ENCODE assay signal across 1 cellular context in the genomic region with DNA sequence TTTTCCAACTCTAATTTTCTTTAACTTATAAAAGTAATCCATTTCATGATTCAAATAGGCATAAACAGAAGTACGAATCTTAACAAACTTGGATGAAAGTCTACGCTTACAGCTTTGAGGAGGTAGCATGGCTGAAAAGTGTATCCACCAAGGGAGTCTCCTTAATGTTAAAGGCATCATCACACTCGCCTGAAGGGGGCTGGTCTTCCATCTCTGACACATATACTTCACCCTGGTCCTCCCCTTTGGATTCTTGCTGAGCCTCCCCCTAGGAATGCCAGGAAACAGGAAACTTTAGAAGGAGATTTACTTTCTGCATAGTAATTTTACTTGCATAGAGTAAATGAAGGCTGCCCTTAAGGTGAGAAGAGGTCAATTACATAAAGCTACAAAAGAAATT.
TF ChIP-seq lines count a peak whose summit lies in the region.

No MANE protein-coding gene starts in this region.

TF ChIP-seq in IMR-90, 13 proteins besides CTCF, POLR2A, EP300 and RAD21 (continued from another document):
- TF ChIP-seq, protein P1, sequence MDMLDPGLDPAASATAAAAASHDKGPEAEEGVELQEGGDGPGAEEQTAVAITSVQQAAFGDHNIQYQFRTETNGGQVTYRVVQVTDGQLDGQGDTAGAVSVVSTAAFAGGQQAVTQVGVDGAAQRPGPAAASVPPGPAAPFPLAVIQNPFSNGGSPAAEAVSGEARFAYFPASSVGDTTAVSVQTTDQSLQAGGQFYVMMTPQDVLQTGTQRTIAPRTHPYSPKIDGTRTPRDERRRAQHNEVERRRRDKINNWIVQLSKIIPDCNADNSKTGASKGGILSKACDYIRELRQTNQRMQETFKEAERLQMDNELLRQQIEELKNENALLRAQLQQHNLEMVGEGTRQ (IDR thresholded peaks at IDR 0.05; ENCODE audit: low read depth, low read length), result no peak
- TF ChIP-seq, protein P2, sequence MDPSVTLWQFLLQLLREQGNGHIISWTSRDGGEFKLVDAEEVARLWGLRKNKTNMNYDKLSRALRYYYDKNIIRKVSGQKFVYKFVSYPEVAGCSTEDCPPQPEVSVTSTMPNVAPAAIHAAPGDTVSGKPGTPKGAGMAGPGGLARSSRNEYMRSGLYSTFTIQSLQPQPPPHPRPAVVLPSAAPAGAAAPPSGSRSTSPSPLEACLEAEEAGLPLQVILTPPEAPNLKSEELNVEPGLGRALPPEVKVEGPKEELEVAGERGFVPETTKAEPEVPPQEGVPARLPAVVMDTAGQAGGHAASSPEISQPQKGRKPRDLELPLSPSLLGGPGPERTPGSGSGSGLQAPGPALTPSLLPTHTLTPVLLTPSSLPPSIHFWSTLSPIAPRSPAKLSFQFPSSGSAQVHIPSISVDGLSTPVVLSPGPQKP (IDR thresholded peaks at IDR 0.05; ENCODE audit: borderline replicate concordance, low read depth, low read length), result no peak
- no peak for TF ChIP-seq SMC3 (IDR thresholded peaks at IDR 0.05; ENCODE audit: low read depth, low read length)
